Comparison of ENCODE assay signal across 8 cellular contexts in genomic region chr6:87154641-87155271, GRCh38. TPM values are rescaled to one million over a fixed set of nuclear protein-coding genes. Genes with fewer than 3 reads are reported as not detected.
DNase-seq lines count a peak whose midpoint lies in the region; ATAC-seq and TF ChIP-seq lines count a peak whose summit lies in the region.

No MANE protein-coding gene starts in this region.

- H3K4me1 ChIP-seq in gastroesophageal sphincter (peaks cover 0 to 66% (median 14%) of the 10 kb centered on the region in 3 donors), trophoblast cell (ENCODE audit: control insufficient read depth in 1 of 2, insufficient read depth in 2 of 2, low read length in 2 of 2) (peaks cover 2 to 7% of the 10 kb centered on the region in 2 experiments)

- peak overlapping the region; percentile 73 for H3K4me2 ChIP-seq in trophoblast cell (ENCODE audit: low read length)

- H3K27ac ChIP-seq in gastroesophageal sphincter = peak overlapping the region; percentile 66 to 99 (median 92)
- H3K27ac ChIP-seq in trophoblast cell (ENCODE audit: low read depth, low read length) = peak overlapping the region; percentile 92

- H2AFZ ChIP-seq in trophoblast cell (ENCODE audit: insufficient read depth, low read length, poor library complexity) = peak overlapping the region; percentile 93

- 0% methylated on average over 10 to 11 of the region's 19 CpGs for WGBS in gastroesophageal sphincter (ENCODE audit: low coverage in 1 of 2), 2 donors
- no CpG with 5 or more reads among the region's 19 CpGs for WGBS in trophoblast cell (ENCODE audit: extremely low coverage, insufficient coverage, insufficient read length)

- H3K36me3 ChIP-seq in gastroesophageal sphincter (no peaks in the 10 kb centered on the region), trophoblast cell (ENCODE audit: control insufficient read depth in 1 of 2, insufficient read depth in 2 of 2, low read length in 2 of 2) (peaks cover 0 to 6% of the 10 kb centered on the region in 2 experiments)

- no peak overlapping the region for H3K23ac ChIP-seq in trophoblast cell (ENCODE audit: low read length)

- peak overlapping the region; percentile 85 for H3K9ac ChIP-seq in trophoblast cell (ENCODE audit: low read length)

- H2BK5ac ChIP-seq in trophoblast cell (ENCODE audit: low read depth, low read length, poor library complexity) = peak overlapping the region; percentile 66

- H3K14ac ChIP-seq in trophoblast cell (ENCODE audit: low read length) = peak overlapping the region; percentile 82

- peaks cover 22% of the 10 kb centered on the region for H3K79me1 ChIP-seq in trophoblast cell (ENCODE audit: low read length)

- peak in 1 of 2 donors; percentile 15 for TF ChIP-seq POLR2A in gastroesophageal sphincter (IDR thresholded peaks at IDR 0.05)

- TF ChIP-seq CTCF in gastroesophageal sphincter (IDR thresholded peaks at IDR 0.05) = no peak

- no peak overlapping the region for H2AK5ac ChIP-seq in trophoblast cell (ENCODE audit: low read length)

- no peaks in the 10 kb centered on the region for H3K9me3 ChIP-seq in gastroesophageal sphincter
- H3K9me3 ChIP-seq in trophoblast cell (ENCODE audit: insufficient read depth, low read depth, low read length) = no peaks in the 10 kb centered on the region

- peak overlapping the region; percentile 70 for H2BK120ac ChIP-seq in trophoblast cell (ENCODE audit: insufficient read depth, low read length, poor library complexity)

- peak overlapping the region; percentile 91 for H3K18ac ChIP-seq in trophoblast cell (ENCODE audit: low read length)

- peak overlapping the region; percentile 90 for H4K12ac ChIP-seq in trophoblast cell (ENCODE audit: low read depth, low read length)

- ATAC-seq in GM19468 (IDR thresholded peaks at IDR 0.05; ENCODE audit: extremely low read depth, unreplicated experiment) = peak; percentile 57
- ATAC-seq in HG03565 (IDR thresholded peaks at IDR 0.05; ENCODE audit: unreplicated experiment) = peak; percentile 59
- ATAC-seq in gastroesophageal sphincter = peak; percentile 64

- H3K27me3 ChIP-seq in gastroesophageal sphincter (no peaks in the 10 kb centered on the region), trophoblast cell (ENCODE audit: insufficient read depth, low read length) (no peaks in the 10 kb centered on the region)

- H3K4me3 ChIP-seq in gastroesophageal sphincter (peak overlapping the region; percentile 70 to 85), trophoblast cell (ENCODE audit: low read depth, low read length) (peak overlapping the region; percentile 91)

- peak overlapping the region; percentile 89 for H4K91ac ChIP-seq in trophoblast cell (ENCODE audit: low read depth, low read length)

- peak overlapping the region; percentile 87 for H4K8ac ChIP-seq in trophoblast cell (ENCODE audit: low read depth, low read length)

- H3K4ac ChIP-seq in trophoblast cell (ENCODE audit: low read depth, low read length) = peak overlapping the region; percentile 80

- H2BK12ac ChIP-seq in trophoblast cell (ENCODE audit: low read length) = no peak overlapping the region

- DNase-seq in EL (peak; percentile 89), NOMO-1 treated with dmso at 0.1 percent for 144 hours (lab: John Stamatoyannopoulos, UW; ENCODE audit: unreplicated experiment) (peak; percentile 89), trophoblast cell (peak; percentile 47 to 71), HK-2 (ENCODE audit: unreplicated experiment) (no peak)
- DNase-seq in activated naive CD4-positive, alpha-beta T cell treated with Interleukin-2 at 50 U/mL for 16 hours = peak; percentile 79

- H3K79me2 ChIP-seq in trophoblast cell (ENCODE audit: control insufficient read depth, insufficient read depth, low read length, poor library complexity) = peaks cover 20% of the 10 kb centered on the region

- no peak for TF ChIP-seq EP300 in gastroesophageal sphincter (IDR thresholded peaks at IDR 0.05)

RNA-seq across cellular contexts. Expression of gene ZNF292, which starts 0.6 kb away (rescaled TPM):
- total RNA-seq in gastroesophageal sphincter = 10 to 100 TPM; 23.9 to 82.3 (median 54.5) TPM
- polyA plus RNA-seq in trophoblast cell (2013) = 39.0 and 40.3 TPM in 2 replicates

RNA-seq across cellular contexts. Expression of gene CGA, which starts 59.9 kb away (rescaled TPM):
- total RNA-seq in gastroesophageal sphincter = not detected
- 8,427 and 9,365 TPM in 2 replicates for polyA plus RNA-seq in trophoblast cell (2013)
